19 cellular contexts compared by ENCODE assay signal in the genomic region with DNA sequence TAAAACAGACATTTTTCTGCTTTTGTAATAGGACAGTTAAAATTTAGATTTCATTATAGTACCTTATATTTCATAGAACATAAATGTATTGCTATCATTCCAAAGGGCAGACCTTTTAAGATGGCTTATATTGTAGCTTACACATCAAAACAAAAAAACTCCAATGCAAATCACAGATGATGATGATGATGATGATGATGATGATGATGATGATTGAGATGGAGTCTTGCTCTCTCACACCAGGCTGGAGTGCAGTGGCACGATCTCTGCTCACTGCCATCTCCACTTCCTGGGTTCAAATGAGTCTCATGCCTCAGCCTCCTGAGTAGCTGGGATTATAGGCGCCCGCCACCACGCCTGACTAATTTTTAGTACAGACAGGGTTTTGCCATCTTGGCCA.
"Had no signal": no experiment of that assay in that cellular context is flagged by ENCODE, and none has a peak within 500 bp of the region (broad histone marks: within the 10 kb centered on the region; RNA-seq: fewer than 3 reads in every experiment).

No MANE protein-coding gene starts in this region.

- H3K27me3 ChIP-seq: esophagus muscularis mucosa, foreskin keratinocyte, heart right ventricle had no signal

- ATAC-seq: foreskin keratinocyte, heart right ventricle, left colon, left lobe of liver, lower lobe of right lung, mucosa of descending colon had no signal

- H3K4me3 ChIP-seq: coronary artery, dorsolateral prefrontal cortex, esophagus muscularis mucosa, heart right ventricle, left ventricle myocardium inferior, lower lobe of right lung, mucosa of descending colon had no signal

- H3K4me1 ChIP-seq: foreskin keratinocyte had no signal

- H3K27ac ChIP-seq: coronary artery, dorsolateral prefrontal cortex, esophagus muscularis mucosa, foreskin keratinocyte, heart right ventricle, left ventricle myocardium inferior, lower lobe of right lung had no signal

- DNase-seq: dermis blood vessel endothelial cell; dorsolateral prefrontal cortex; effector CD4-positive, alpha-beta T cell; effector memory CD4-positive, alpha-beta T cell; foreskin keratinocyte; glutamatergic neuron; head of caudate nucleus; heart right ventricle; hippocampal formation; kidney; kidney glomerular epithelial cell; left colon; left ventricle myocardium inferior; lower lobe of right lung; mesenchymal stem cell; mucosa of descending colon had no signal

- H3K9me3 ChIP-seq: esophagus muscularis mucosa, heart right ventricle, left ventricle myocardium inferior, lower lobe of right lung, mucosa of descending colon had no signal
